In the genomic region with DNA sequence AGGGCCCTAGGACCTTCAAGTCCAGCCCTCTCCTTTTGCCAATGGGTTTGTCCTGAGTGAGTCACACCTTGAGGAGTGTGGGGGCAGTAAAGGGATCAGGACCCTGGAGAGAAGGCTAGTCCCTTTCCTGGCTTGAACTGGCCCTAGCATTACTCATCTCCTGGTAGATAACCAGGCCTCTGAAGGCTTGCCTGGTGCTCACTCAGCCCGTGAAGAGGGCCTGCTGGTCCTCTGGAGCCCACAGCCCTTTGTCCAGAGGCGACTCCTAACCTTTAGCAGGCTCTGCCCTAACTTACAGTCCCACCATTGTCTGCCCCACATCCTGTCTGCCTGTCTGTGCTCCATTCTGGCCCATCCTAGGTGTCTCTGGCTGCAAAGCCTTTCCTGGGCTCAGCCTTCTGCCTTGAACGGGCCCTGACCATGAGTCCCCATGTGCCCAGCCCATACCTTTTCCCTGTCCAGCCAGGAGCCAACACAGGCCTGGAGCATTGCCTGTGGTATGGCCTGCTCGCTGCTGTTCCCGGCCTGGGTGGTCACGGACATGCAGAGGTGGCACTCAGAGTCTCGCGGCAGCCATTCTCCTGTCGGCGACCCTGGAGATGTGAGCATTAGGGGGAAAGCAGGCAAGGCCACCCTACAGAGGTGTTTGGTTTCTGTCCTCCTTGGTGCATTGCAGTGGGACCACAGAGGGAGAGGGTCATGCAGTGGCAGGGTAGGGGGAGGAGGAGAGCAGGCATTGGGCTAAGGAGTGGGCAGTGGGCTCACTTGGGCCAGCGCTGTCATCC, we compare ENCODE assay signal across 1 cellular context.
TF ChIP-seq lines count a peak whose summit lies in the region.

No MANE protein-coding gene starts in this region.

TF ChIP-seq in SK-N-SH treated with all-trans-retinoic acid at 6 μM for 48 hours, 23 proteins besides CTCF, POLR2A, EP300 and RAD21 (continued from another document):
- TF ChIP-seq ZNF8 (CRISPR knock-in tag; IDR thresholded peaks at IDR 0.05): no peak
- TF ChIP-seq ZFP30 (CRISPR knock-in tag; IDR thresholded peaks at IDR 0.05): no peak
- no peak for TF ChIP-seq ARNTL (CRISPR knock-in tag; IDR thresholded peaks at IDR 0.05; ENCODE audit: borderline replicate concordance, low read depth)
- no peak for TF ChIP-seq BACH2 (CRISPR knock-in tag; IDR thresholded peaks at IDR 0.05; ENCODE audit: borderline replicate concordance)
- TF ChIP-seq ESRRG (CRISPR knock-in tag; IDR thresholded peaks at IDR 0.05): no peak
- no peak for TF ChIP-seq OSR1 (CRISPR knock-in tag; IDR thresholded peaks at IDR 0.05)
- no peak for TF ChIP-seq ZFP3 (CRISPR knock-in tag; IDR thresholded peaks at IDR 0.05)
